ENCODE assay signal across 21 cellular contexts in genomic region chr2:36399050-36399449, GRCh38. TPM values are rescaled to one million over a fixed set of nuclear protein-coding genes. Genes with fewer than 3 reads are reported as not detected.
A peak's percentile ranks its signal among the peaks of the same experiment; 100 is the strongest.
DNase-seq lines count a peak whose midpoint lies in the region; ATAC-seq, FAIRE-seq and TF ChIP-seq lines count a peak whose summit lies in the region.
"Had no signal": no experiment of that assay in that cellular context is flagged by ENCODE, and none has a peak within 500 bp of the region (broad histone marks: within the 10 kb centered on the region; RNA-seq: fewer than 3 reads in every experiment).

No MANE protein-coding gene starts in this region.

- no peak for TF ChIP-seq POLR2A in A549 (IDR thresholded peaks at IDR 0.05; ENCODE audit: low read length)
- TF ChIP-seq POLR2A in endothelial cell of umbilical vein (IDR thresholded peaks at IDR 0.05; ENCODE audit: low read depth, low read length): no peak

- peaks cover 99% of the 10 kb centered on the region for H3K79me2 ChIP-seq in endothelial cell of umbilical vein (ENCODE audit: control insufficient read depth, insufficient read depth, low read length)
- H3K79me2 ChIP-seq in trophoblast cell (ENCODE audit: control insufficient read depth, insufficient read depth, low read length, poor library complexity): peaks cover 3% of the 10 kb centered on the region

- no peak overlapping the region for H3K18ac ChIP-seq in trophoblast cell (ENCODE audit: low read length)

- no peaks in the 10 kb centered on the region for H3K9me3 Mint-ChIP-seq in immature natural killer cell
- H3K9me3 Mint-ChIP-seq: CD4-positive, alpha-beta T cell had no signal

- no peak for ATAC-seq in A549
- no peak for ATAC-seq in left colon
- ATAC-seq: HCT116 had no signal

- FAIRE-seq in A549 (lab: Jason Lieb, UNC) (peak; percentile 72), endothelial cell of umbilical vein (lab: Jason Lieb, UNC) (no peak)
- FAIRE-seq: GM18507 had no signal

- H3K9ac ChIP-seq in endothelial cell of umbilical vein (replicated peaks; ENCODE audit: extremely low read depth, insufficient read depth, low read length): no peak overlapping the region
- no peak overlapping the region for H3K9ac ChIP-seq in trophoblast cell (ENCODE audit: low read length)
- H3K9ac ChIP-seq: KMS-11 had no signal

- no peak overlapping the region for H4K91ac ChIP-seq in trophoblast cell (ENCODE audit: low read depth, low read length)

- dilution Hi-C loops in endothelial cell of umbilical vein (cut with MboI; ENCODE audit: extremely low pct_ligation_motif_present, low sequenced_read_pairs): no loop called here

- no peaks in the 10 kb centered on the region for H3K27me3 Mint-ChIP-seq in immature natural killer cell (ENCODE audit: low read depth in 3 of 3)
- H3K27me3 Mint-ChIP-seq: B cell; CD4-positive, alpha-beta T cell had no signal

- no peak for TF ChIP-seq RAD21 in A549 (conservative IDR thresholded peaks at IDR 0.05 in 1 of 2, IDR thresholded peaks at IDR 0.05 in 1 of 2)

- CTCF ChIA-PET in A549 (lab: Yijun Ruan, JAX): interaction anchor here (1.0 kb wide), 1 partner anchor 60 kb away, joined by 3 read pairs; no protein-coding TSS in a partner anchor
- CTCF ChIA-PET in HEK293 (lab: Yijun Ruan, JAX): interaction anchor here (0.6 to 0.7 kb wide), 2 partner anchors 41 to 266 kb away, joined by 3 read pairs; no protein-coding TSS in a partner anchor
- CTCF ChIA-PET in endothelial cell of umbilical vein (lab: Charles Lee): interaction anchor here (2.3 kb wide), 1 partner anchor 61 kb away, joined by 5 read pairs; no protein-coding TSS in a partner anchor

- no peak for TF ChIP-seq EP300 in A549 (IDR thresholded peaks at IDR 0.05)

- POLR2A ChIA-PET in A549 (lab: Yijun Ruan, JAX) (no interaction called here), HEK293 (lab: Yijun Ruan, JAX) (no interaction called here), endothelial cell of umbilical vein (lab: Charles Lee) (no interaction called here)

- peaks cover 96% of the 10 kb centered on the region for H3K4me1 ChIP-seq in A549
- peaks cover 33% of the 10 kb centered on the region for H3K4me1 ChIP-seq in HEK293 (ENCODE audit: control insufficient read depth, insufficient read depth, low read length)
- peaks cover 93% of the 10 kb centered on the region for H3K4me1 ChIP-seq in endothelial cell of umbilical vein (ENCODE audit: control insufficient read depth, extremely low read depth, insufficient read depth, low read length)
- peaks cover 2 to 4% of the 10 kb centered on the region in 2 experiments for H3K4me1 ChIP-seq in trophoblast cell (ENCODE audit: control insufficient read depth in 1 of 2, insufficient read depth in 2 of 2, low read length in 2 of 2)
- H3K4me1 ChIP-seq: Peyer's patch had no signal

- no peak overlapping the region for H2AFZ ChIP-seq in endothelial cell of umbilical vein (ENCODE audit: low read depth, low read length)
- H2AFZ ChIP-seq in trophoblast cell (ENCODE audit: insufficient read depth, low read length, poor library complexity): no peak overlapping the region

- no peak overlapping the region for H3K4me3 Mint-ChIP-seq in immature natural killer cell
- H3K4me3 Mint-ChIP-seq: B cell; CD4-positive, alpha-beta T cell had no signal

- no peak overlapping the region for H4K12ac ChIP-seq in trophoblast cell (ENCODE audit: low read depth, low read length)

- H3K27ac Mint-ChIP-seq in immature natural killer cell: no peak overlapping the region
- H3K27ac Mint-ChIP-seq: B cell; CD4-positive, alpha-beta T cell had no signal

- no peak overlapping the region for H2BK5ac ChIP-seq in trophoblast cell (ENCODE audit: low read depth, low read length, poor library complexity)

- no peak overlapping the region for H2BK12ac ChIP-seq in trophoblast cell (ENCODE audit: low read length)

- WGBS in A549 (ENCODE audit: missing lambda C conversion rate): 80% methylated on average over 2 of the region's 2 CpGs
- no CpG with 5 or more reads among the region's 2 CpGs for WGBS in trophoblast cell (ENCODE audit: extremely low coverage, insufficient coverage, insufficient read length)

- intact Hi-C loops in endothelial cell of umbilical vein (cut with micrococcal nuclease) (no loop called here), left colon (cut with DNase I, micrococcal nuclease) (no loop called here)

- H3K23ac ChIP-seq in trophoblast cell (ENCODE audit: low read length): no peak overlapping the region

- H3K27me3 ChIP-seq in endothelial cell of umbilical vein (ENCODE audit: control insufficient read depth in 2 of 2, insufficient read depth in 2 of 2, low read length in 2 of 2): no peaks in the 10 kb centered on the region
- no peaks in the 10 kb centered on the region for H3K27me3 ChIP-seq in trophoblast cell (ENCODE audit: insufficient read depth, low read length)
- H3K27me3 ChIP-seq: Peyer's patch had no signal

- no peak overlapping the region for H3K14ac ChIP-seq in trophoblast cell (ENCODE audit: low read length)

- H3K9me3 ChIP-seq in A549 (no peaks in the 10 kb centered on the region), HEK293 (ENCODE audit: control insufficient read depth, insufficient read depth, low read depth, low read length) (no peaks in the 10 kb centered on the region), endothelial cell of umbilical vein (replicated peaks; ENCODE audit: control insufficient read depth, insufficient read depth, low read length) (no peaks in the 10 kb centered on the region), trophoblast cell (ENCODE audit: insufficient read depth, low read depth, low read length) (no peaks in the 10 kb centered on the region)
- H3K9me3 ChIP-seq: Peyer's patch had no signal

- no peaks in the 10 kb centered on the region for H3K79me1 ChIP-seq in trophoblast cell (ENCODE audit: low read length)

- H3K36me3 Mint-ChIP-seq in immature natural killer cell: peaks cover 0 to 4% (median 0%) of the 10 kb centered on the region in 3 donors

- H3K4me2 ChIP-seq in A549: peak overlapping the region; percentile 74
- no peak overlapping the region for H3K4me2 ChIP-seq in endothelial cell of umbilical vein (ENCODE audit: insufficient read depth, low read length)
- no peak overlapping the region for H3K4me2 ChIP-seq in trophoblast cell (ENCODE audit: low read length)
- H3K4me2 ChIP-seq: KMS-11 had no signal

- H3K4me1 Mint-ChIP-seq in immature natural killer cell: no peaks in the 10 kb centered on the region
- H3K4me1 Mint-ChIP-seq: B cell had no signal

- no peak overlapping the region for H2BK120ac ChIP-seq in trophoblast cell (ENCODE audit: insufficient read depth, low read length, poor library complexity)

- no peak for TF ChIP-seq CTCF in A549 (IDR thresholded peaks at IDR 0.05)
- TF ChIP-seq CTCF in HEK293 (tag by site-specific recombination; IDR thresholded peaks at IDR 0.05): no peak
- no peak for TF ChIP-seq CTCF in endothelial cell of umbilical vein (IDR thresholded peaks at IDR 0.05; ENCODE audit: extremely low read depth in 1 of 2, insufficient read depth in 1 of 2, low read depth in 1 of 2, low read length in 2 of 2)

- H3K9me1 ChIP-seq in endothelial cell of umbilical vein (replicated peaks; ENCODE audit: control insufficient read depth, extremely low read depth, insufficient read depth, low read length): no peaks in the 10 kb centered on the region

- H4K20me1 ChIP-seq in endothelial cell of umbilical vein (replicated peaks; ENCODE audit: control insufficient read depth, extremely low read depth, insufficient read depth, low read length): peaks cover 2% of the 10 kb centered on the region

- no peak overlapping the region for H2AK5ac ChIP-seq in trophoblast cell (ENCODE audit: low read length)

- no peak overlapping the region for H4K8ac ChIP-seq in trophoblast cell (ENCODE audit: low read depth, low read length)

- H3K36me3 ChIP-seq in HEK293 (ENCODE audit: control insufficient read depth in 2 of 2, insufficient read depth in 1 of 2, low read length in 2 of 2) (no peaks in the 10 kb centered on the region), endothelial cell of umbilical vein (ENCODE audit: control insufficient read depth in 2 of 2, extremely low read depth in 1 of 2, insufficient read depth in 2 of 2, low read length in 2 of 2) (peaks cover 6 to 28% of the 10 kb centered on the region in 2 experiments), trophoblast cell (ENCODE audit: control insufficient read depth in 1 of 2, insufficient read depth in 2 of 2, low read length in 2 of 2) (peaks cover 2 to 10% of the 10 kb centered on the region in 2 experiments)
- H3K36me3 ChIP-seq: Peyer's patch had no signal

- H3K27ac ChIP-seq in A549: peak overlapping the region; percentile 88 to 92
- no peak overlapping the region for H3K27ac ChIP-seq in HEK293 (ENCODE audit: extremely low read depth, low read depth, low read length)
- peak overlapping the region; percentile 70 for H3K27ac ChIP-seq in endothelial cell of umbilical vein (ENCODE audit: insufficient read depth, low read depth, low read length)
- H3K27ac ChIP-seq in trophoblast cell (ENCODE audit: low read depth, low read length): no peak overlapping the region
- H3K27ac ChIP-seq: HL-60, KMS-11, Peyer's patch had no signal

- H3K4me3 ChIP-seq in A549 (peak overlapping the region; percentile 8; the same call in 1 of the 3 replicates), HEK293 (ENCODE audit: low read depth, low read length) (no peak overlapping the region), endothelial cell of umbilical vein (replicated peaks in 1 of 3; ENCODE audit: insufficient read depth in 1 of 3, low read depth in 1 of 3, low read length in 3 of 3) (no peak overlapping the region), trophoblast cell (ENCODE audit: low read depth, low read length) (no peak overlapping the region)
- H3K4me3 ChIP-seq: Peyer's patch had no signal

- H3K4ac ChIP-seq in trophoblast cell (ENCODE audit: low read depth, low read length): peak overlapping the region; percentile 12

- no TSS peak for BruUV-seq in endothelial cell of umbilical vein (replicated peaks; lab: Mats Ljungman, UMichigan)

- DNase-seq in A549 (ENCODE audit: low read depth in 1 of 2, low spot score in 1 of 2) (no peak), endothelial cell of umbilical vein (ENCODE audit: low read depth, low spot score) (no peak), trophoblast cell (no peak), immature natural killer cell (no peak), left colon (no peak)
- DNase-seq in activated CD4-positive, alpha-beta T cell treated with anti-CD3 and anti-CD28 coated beads for 48 hours: no peak
- DNase-seq: ACHN; Calu3; CD4-positive, alpha-beta T cell; MM.1S; NCI-H187 treated with DMSO at 0.1 percent for 48 hours; NCI-H2171 treated with DMSO at 0.1 percent for 48 hours; NCI-H82; Peyer's patch; SHP77 treated with DMSO at 0.1 percent for 48 hours had no signal

RNA-seq across cellular contexts. Expression of gene CRIM1, which starts 43.5 kb away (rescaled TPM):
- polyA plus RNA-seq in A549 (2011; rRNA removed): 208 and 275 TPM in 2 replicates
- 133 and 166 TPM in 2 replicates for polyA plus RNA-seq in A549 (2012; cell fraction: cytosol; rRNA removed)
- 215 and 283 TPM in 2 replicates for polyA plus RNA-seq in A549 (2012; cell fraction: nucleus; rRNA removed)
- polyA plus RNA-seq in A549 (2017; fragmentation: RNase III; extraction: RNeasy Plus Mini Kit Qiagen cat#74134 plus additional on column Dnase treatment): 127 to 135 TPM (median 130 TPM) in 3 replicates
- 997 and 1,171 TPM in 2 replicates for polyA minus RNA-seq in A549 (2011; rRNA and poly(A)+ RNA removed)
- total RNA-seq in endothelial cell of umbilical vein: 649 and 675 TPM in 2 replicates
- 422 and 462 TPM in 2 replicates for polyA plus RNA-seq in endothelial cell of umbilical vein
- 397 and 400 TPM in 2 replicates for polyA plus RNA-seq in endothelial cell of umbilical vein (2011; cell fraction: cytosol; rRNA removed)
- 406 and 467 TPM in 2 replicates for polyA plus RNA-seq in endothelial cell of umbilical vein (2011; cell fraction: nucleus; rRNA removed)
- polyA plus RNA-seq in endothelial cell of umbilical vein (2012): 369 and 389 TPM in 2 replicates
- polyA minus RNA-seq in endothelial cell of umbilical vein: 1,644 and 1,810 TPM in 2 replicates
- 271 TPM for polyA minus RNA-seq in endothelial cell of umbilical vein (2011; cell fraction: cytosol; rRNA and poly(A)+ RNA removed)
- polyA minus RNA-seq in endothelial cell of umbilical vein (2011; cell fraction: nucleus; rRNA and poly(A)+ RNA removed): 1,549 and 1,599 TPM in 2 replicates
- 49.0 and 54.7 TPM in 2 replicates for polyA plus RNA-seq in trophoblast cell (2013)
- polyA plus RNA-seq in immature natural killer cell: 1 to 10 TPM; 1.9 to 3.3 (median 3.0) TPM
- total RNA-seq in left colon: 100 to 1,000 TPM in 1 of 2 donors, 10 to 100 TPM in 1; 67.7 to 105 TPM

Comparison
In these comparisons a context has a peak if more than half of its experiments do, and no peak if none do; other contexts are left out.
1. H3K27ac ChIP-seq: peak in A549 (2 of 2) and endothelial cell of umbilical vein (single experiment); none in HEK293 (single experiment) and trophoblast cell (single experiment).
2. RNA of gene CRIM1, which starts 43.5 kb away (polyA plus RNA-seq): 369 to 467 TPM in endothelial cell of umbilical vein and 127 to 283 TPM in A549; 1.9 to 3.3 TPM in immature natural killer cell; every median in the first group is over 10 times any median in the second.
3. Of the 5 proteins assayed by ChIP-seq in both HEK293 and A549: peak only in HEK293: none; only in A549: HOXA7; in both: none; in neither: 4.